8 cellular contexts compared by ENCODE assay signal in genomic region chr7:144835668-144836544, GRCh38. TPM values are rescaled to one million over a fixed set of nuclear protein-coding genes. Genes with fewer than 3 reads are reported as not detected.
DNase-seq lines count a peak whose midpoint lies in the region; ATAC-seq, FAIRE-seq and TF ChIP-seq lines count a peak whose summit lies in the region.

Gene TPK1, minus strand, starts transcription at chr7:144836053. Its CDS starts 451 bp downstream, at chr7:144835602.

- H3K27me3 ChIP-seq in right atrium auricular region, result no peaks in the 10 kb centered on the region
- no peaks in the 10 kb centered on the region for H3K27me3 ChIP-seq in psoas muscle (ENCODE audit: insufficient read depth in 3 of 3, low read length in 2 of 3)

- intact Hi-C loops in T-helper 2 cell treated with Interferon-gamma antibody and Interleukin-4, amounts not matched to agents 100 ng/mL and 5 ng/mL, for 36 hours (cut with micrococcal nuclease), result loop anchor here (1.0 to 10.0 kb wide), 7 partner anchors 17 to 1451 kb away; partner anchors contain the start of gene ZYX
- intact Hi-C loops in psoas muscle (cut with DNase I), result no loop called here

- ATAC-seq in GM18498 (IDR thresholded peaks at IDR 0.05; ENCODE audit: unreplicated experiment), result peak; percentile 90
- peak; percentile 79 for ATAC-seq in HG02852 (IDR thresholded peaks at IDR 0.05; ENCODE audit: unreplicated experiment)
- ATAC-seq in psoas muscle, result peak; percentile 96 to 97 (median 97)

- peaks cover 0 to 11% of the 10 kb centered on the region in 2 donors for H3K4me1 ChIP-seq in right atrium auricular region
- peaks cover 4% of the 10 kb centered on the region for H3K4me1 ChIP-seq in psoas muscle

- peak in 1 of 2 donors; percentile 20 for TF ChIP-seq CTCF in right atrium auricular region (IDR thresholded peaks at IDR 0.05)
- TF ChIP-seq CTCF in psoas muscle (IDR thresholded peaks at IDR 0.05), result no peak

- H3K9me3 ChIP-seq in right atrium auricular region, result no peaks in the 10 kb centered on the region
- H3K9me3 ChIP-seq in psoas muscle, result no peaks in the 10 kb centered on the region

- H3K4me3 ChIP-seq in right atrium auricular region, result peak within 1 kb of the TSS; percentile 77 to 93
- H3K4me3 ChIP-seq in psoas muscle, result peak within 1 kb of the TSS; percentile 81

- WGBS in psoas muscle, 3 donors, result 6 to 9% (median 7%) methylated on average over 64 to 81 of the region's 81 CpGs

- H3K27ac ChIP-seq in right atrium auricular region (peak within 1 kb of the TSS; percentile 94 to 99), psoas muscle (peak within 1 kb of the TSS; percentile 89)

- peak; percentile 90 for DNase-seq in NCI-H146 (lab: John Stamatoyannopoulos, UW)
- peak; percentile 35 to 93 (median 82) for DNase-seq in anterior cingulate cortex (lab: John Stamatoyannopoulos, UW)
- DNase-seq in right atrium auricular region (ENCODE audit: low spot score), result peak; percentile 89
- peak; percentile 94 to 95 for DNase-seq in psoas muscle
- peak; percentile 89 for DNase-seq in urothelium cell line (ENCODE audit: low spot score)

- FAIRE-seq in urothelium cell line (lab: Jason Lieb, UNC), result no peak

- H3K36me3 ChIP-seq in right atrium auricular region (no peaks in the 10 kb centered on the region), psoas muscle (ENCODE audit: insufficient read depth in 1 of 2, low read depth in 1 of 2) (no peaks in the 10 kb centered on the region)

RNA-seq across cellular contexts. Expression of gene TPK1, which starts in this region (rescaled TPM):
- total RNA-seq in T-helper 2 cell treated with Interferon-gamma antibody and Interleukin-4, amounts not matched to agents 100 ng/mL and 5 ng/mL, for 36 hours, result 16.6 and 17.8 TPM in 2 replicates
- total RNA-seq in right atrium auricular region, result 1 to 10 TPM; 4.1 to 6.4 TPM
- total RNA-seq in psoas muscle, result 1 to 10 TPM; 2.5 to 5.1 (median 3.7) TPM
- 1 to 10 TPM; 1.7 to 2.3 (median 2.1) TPM for polyA plus RNA-seq in psoas muscle

Comparison
In these comparisons a context has a peak if more than half of its experiments do, and no peak if none do; other contexts are left out.
1. Peak in every context shown above with its lines: DNase-seq, ATAC-seq, H3K4me3 ChIP-seq and H3K27ac ChIP-seq.